In the genomic region with DNA sequence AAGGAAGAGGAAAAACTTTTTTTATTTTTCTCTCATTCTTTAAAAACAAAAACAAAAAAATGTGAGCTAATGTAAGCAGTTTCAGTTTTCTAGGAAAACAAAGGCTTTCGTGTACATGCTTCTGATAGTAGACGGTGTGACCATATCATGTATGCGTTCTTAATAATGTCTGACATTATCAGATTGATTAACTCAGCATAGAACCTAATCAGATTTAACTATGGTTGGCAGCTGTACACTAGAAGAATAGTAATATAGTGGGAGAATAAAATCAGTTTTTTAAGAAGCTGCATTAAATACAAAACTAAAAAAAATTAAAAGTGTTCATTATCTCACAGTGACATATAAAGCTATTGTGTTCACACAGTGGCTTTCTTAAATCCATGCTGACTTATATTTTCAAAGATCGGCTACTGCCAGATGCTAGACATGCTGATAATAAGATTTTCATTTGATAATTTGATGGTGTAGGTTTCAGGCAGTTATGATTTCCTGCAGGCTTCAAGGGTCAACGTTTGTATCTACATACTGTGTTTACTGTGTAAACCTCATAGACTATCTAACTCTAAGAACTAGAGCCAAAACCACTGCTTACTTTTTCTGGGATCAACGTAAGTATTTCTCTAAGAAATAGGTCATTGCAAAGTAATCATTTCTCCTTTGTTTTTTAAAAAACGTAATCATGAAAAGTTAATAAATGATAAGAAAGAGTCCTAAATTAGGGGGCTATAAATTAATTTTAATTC, we compare ENCODE assay signal across 24 cellular contexts.
"Had no signal": no experiment of that assay in that cellular context is flagged by ENCODE, and none has a peak within 500 bp of the region (broad histone marks: within the 10 kb centered on the region; RNA-seq: fewer than 3 reads in every experiment).

No MANE protein-coding gene starts in this region.

- H3K4me3 Mint-ChIP-seq: activated B cell treated with CpG ODN at 0.5 μM for 24 hours; activated CD4-positive, alpha-beta T cell treated with anti-CD3 and anti-CD28 coated beads for 36 hours; activated naive CD8-positive, alpha-beta T cell treated with anti-CD3 and anti-CD28 coated beads for 36 hours; activated T-cell treated with anti-CD3 and anti-CD28 coated beads, Interleukin-2, amount 50 U/mL, for 4 hours; stimulated activated naive B cell treated with anti-CD40 and anti-IgM and Interleukin-4, amounts not matched to agents 10 μg/mL and 1 μg/mL and 100 μg/mL, for 72 hours had no signal

- ATAC-seq: activated CD4-positive, alpha-beta T cell treated with anti-CD3 and anti-CD28 coated beads for 36 hours; activated T-cell treated with anti-CD3 and anti-CD28 coated beads, Interleukin-2, amount 50 U/mL, for 4 hours; heart right ventricle; left colon; lower lobe of right lung; mucosa of descending colon; stimulated activated naive B cell treated with anti-CD40 and anti-IgM and Interleukin-4, amounts not matched to agents 10 μg/mL and 1 μg/mL and 100 μg/mL, for 72 hours had no signal

- H3K27ac ChIP-seq: heart right ventricle, lower lobe of right lung, sigmoid colon, transverse colon had no signal

- H3K27me3 Mint-ChIP-seq: activated B cell treated with CpG ODN at 0.5 μM for 24 hours; activated CD4-positive, alpha-beta T cell treated with anti-CD3 and anti-CD28 coated beads for 36 hours; activated naive CD8-positive, alpha-beta T cell treated with anti-CD3 and anti-CD28 coated beads for 36 hours; stimulated activated naive B cell treated with anti-CD40 and anti-IgM and Interleukin-4, amounts not matched to agents 10 μg/mL and 1 μg/mL and 100 μg/mL, for 72 hours had no signal

- DNase-seq: activated B cell treated with CpG ODN at 0.5 μM for 24 hours; activated CD4-positive, alpha-beta T cell treated with anti-CD3 and anti-CD28 coated beads for 36 hours; activated CD4-positive, alpha-beta T cell treated with anti-CD3 and anti-CD28 coated beads, Interleukin-2, amount 50 U/mL, for 48 hours; activated CD8-positive, alpha-beta memory T cell treated with anti-CD3 and anti-CD28 coated beads, Interleukin-2, amount 50 U/mL, for 48 hours; activated naive CD4-positive, alpha-beta T cell treated with Interleukin-2 at 50 U/mL for 16 hours; activated naive CD8-positive, alpha-beta T cell treated with anti-CD3 and anti-CD28 coated beads for 36 hours; activated T-cell treated with anti-CD3 and anti-CD28 coated beads, Interleukin-2, amount 50 U/mL, for 4 hours; central memory CD4-positive, alpha-beta T cell; dermis blood vessel endothelial cell; effector CD8-positive, alpha-beta T cell; erythroblast; foreskin fibroblast; heart right ventricle; left colon; lower lobe of right lung; mesendoderm; mucosa of descending colon; nucleus accumbens; posterior cingulate gyrus; sigmoid colon; stimulated activated CD4-positive, alpha-beta T cell treated with anti-CD3 and anti-CD28 coated beads, Interleukin-2, amount 100 ng/mL, for 48 hours; stimulated activated CD8-positive, alpha-beta memory T cell treated with anti-CD3 and anti-CD28 coated beads, Interleukin-4, amount 100 ng/mL, for 48 hours; stimulated activated naive B cell treated with anti-CD40 and anti-IgM and Interleukin-4, amounts not matched to agents 10 μg/mL and 1 μg/mL and 100 μg/mL, for 72 hours; transverse colon had no signal

- H3K27ac Mint-ChIP-seq: activated B cell treated with CpG ODN at 0.5 μM for 24 hours; activated CD4-positive, alpha-beta T cell treated with anti-CD3 and anti-CD28 coated beads for 36 hours; activated naive CD8-positive, alpha-beta T cell treated with anti-CD3 and anti-CD28 coated beads for 36 hours; stimulated activated naive B cell treated with anti-CD40 and anti-IgM and Interleukin-4, amounts not matched to agents 10 μg/mL and 1 μg/mL and 100 μg/mL, for 72 hours had no signal

- H3K9me3 Mint-ChIP-seq: activated B cell treated with CpG ODN at 0.5 μM for 24 hours; activated T-cell treated with anti-CD3 and anti-CD28 coated beads, Interleukin-2, amount 50 U/mL, for 4 hours had no signal
